Comparison of ENCODE assay signal across 23 cellular contexts in genomic region chr4:122552898-122553297, GRCh38.
DNase-seq lines count a peak whose midpoint lies in the region; ATAC-seq and TF ChIP-seq lines count a peak whose summit lies in the region.
"Had no signal": no experiment of that assay in that cellular context is flagged by ENCODE, and none has a peak within 500 bp of the region (broad histone marks: within the 10 kb centered on the region; RNA-seq: fewer than 3 reads in every experiment).

No MANE protein-coding gene starts in this region.

- DNase-seq in activated CD4-positive, alpha-beta memory T cell treated with anti-CD3 and anti-CD28 coated beads for 36 hours: peak; percentile 46
- DNase-seq in activated CD4-positive, alpha-beta memory T cell treated with anti-CD3 and anti-CD28 coated beads, Interleukin-2, amount 10 ng/mL, durations not matched to agents 7 days and 5 days: no peak
- DNase-seq in MCF 10A (ENCODE audit: unreplicated experiment): peak; percentile 15
- no peak for DNase-seq in breast epithelium (ENCODE audit: low spot score in 2 of 2)
- DNase-seq in foreskin keratinocyte: peak in 1 of 2 donors; percentile 26
- no peak for DNase-seq in D341Med (ENCODE audit: low spot score)
- no peak for DNase-seq in NK-92 (lab: John Stamatoyannopoulos, UW; ENCODE audit: unreplicated experiment)
- DNase-seq: CD8-positive, alpha-beta memory T cell; DMS53; GDM1; KG1; NCI-H1105; NCI-H146; NCI-H2029; NCI-H226; NCI-H510A treated with DMSO at 0.1 percent for 48 hours; NCI-H748 treated with DMSO at 0.1 percent for 48 hours; NK-92 treated with Interleukin-12 subunit alpha and Interleukin-12 subunit beta, amount 100 ng/mL, for 24 hours had no signal

- ATAC-seq in activated T-helper 17 cell treated with anti-CD3 and anti-CD28 coated beads, Interleukin-2, amount 50 U/mL, for 72 hours (replicated peaks): peak; percentile 72
- ATAC-seq in foreskin keratinocyte: peak; percentile 27
- ATAC-seq: GM23338 had no signal

- TF ChIP-seq POLR2A in breast epithelium (IDR thresholded peaks at IDR 0.05): no peak

- H3K27ac ChIP-seq in breast epithelium (no peak overlapping the region), foreskin keratinocyte (no peak overlapping the region)
- H3K27ac ChIP-seq: C4-2B, HL-60 had no signal

- H3K4me3 ChIP-seq in breast epithelium: no peak overlapping the region
- H3K4me3 ChIP-seq: GM23338, HAP-1 had no signal

- H3K27ac Mint-ChIP-seq in activated CD4-positive, alpha-beta memory T cell treated with anti-CD3 and anti-CD28 coated beads for 36 hours: peak overlapping the region; percentile 79
- H3K27ac Mint-ChIP-seq in activated CD4-positive, alpha-beta memory T cell treated with anti-CD3 and anti-CD28 coated beads, Interleukin-2, amount 10 ng/mL, durations not matched to agents 7 days and 5 days: no peak overlapping the region
- no peak overlapping the region for H3K27ac Mint-ChIP-seq in MCF 10A (ENCODE audit: low read depth, unreplicated experiment)
- peak overlapping the region; percentile 78 for H3K27ac Mint-ChIP-seq in activated T-helper 17 cell treated with anti-CD3 and anti-CD28 coated beads, Interleukin-2, amount 50 U/mL, for 72 hours
- H3K27ac Mint-ChIP-seq: CD8-positive, alpha-beta memory T cell; GM23338 had no signal

- H3K4me3 Mint-ChIP-seq in activated CD4-positive, alpha-beta memory T cell treated with anti-CD3 and anti-CD28 coated beads for 36 hours: no peak overlapping the region
- no peak overlapping the region for H3K4me3 Mint-ChIP-seq in activated CD4-positive, alpha-beta memory T cell treated with anti-CD3 and anti-CD28 coated beads, Interleukin-2, amount 10 ng/mL, durations not matched to agents 7 days and 5 days
- no peak overlapping the region for H3K4me3 Mint-ChIP-seq in MCF 10A (ENCODE audit: unreplicated experiment)
- peak overlapping the region; percentile 24 for H3K4me3 Mint-ChIP-seq in activated T-helper 17 cell treated with anti-CD3 and anti-CD28 coated beads, Interleukin-2, amount 50 U/mL, for 72 hours
- H3K4me3 Mint-ChIP-seq: CD8-positive, alpha-beta memory T cell; GM23338 had no signal

- POLR2A ChIA-PET in activated CD4-positive, alpha-beta memory T cell treated with anti-CD3 and anti-CD28 coated beads for 36 hours (lab: Charles Lee): interaction anchor here (1.0 to 3.8 kb wide), 4 partner anchors 10 to 25 kb away, joined by 3 to 18 read pairs (median 5); no protein-coding TSS in a partner anchor
- POLR2A ChIA-PET in activated CD4-positive, alpha-beta memory T cell treated with anti-CD3 and anti-CD28 coated beads, Interleukin-2, amount 10 ng/mL, durations not matched to agents 7 days and 5 days (lab: Charles Lee): interaction anchor here (1.2 kb wide), 1 partner anchor 11 kb away, joined by 3 read pairs; no protein-coding TSS in a partner anchor
- POLR2A ChIA-PET in MCF 10A (lab: Yijun Ruan, JAX): no interaction called here

- H3K9me3 Mint-ChIP-seq in activated CD4-positive, alpha-beta memory T cell treated with anti-CD3 and anti-CD28 coated beads for 36 hours: no peaks in the 10 kb centered on the region
- peaks cover 4% of the 10 kb centered on the region for H3K9me3 Mint-ChIP-seq in activated CD4-positive, alpha-beta memory T cell treated with anti-CD3 and anti-CD28 coated beads, Interleukin-2, amount 10 ng/mL, durations not matched to agents 7 days and 5 days
- no peaks in the 10 kb centered on the region for H3K9me3 Mint-ChIP-seq in MCF 10A (ENCODE audit: unreplicated experiment)
- H3K9me3 Mint-ChIP-seq in activated T-helper 17 cell treated with anti-CD3 and anti-CD28 coated beads, Interleukin-2, amount 50 U/mL, for 72 hours: no peaks in the 10 kb centered on the region
- H3K9me3 Mint-ChIP-seq: CD8-positive, alpha-beta memory T cell had no signal

- intact Hi-C loops in activated CD4-positive, alpha-beta memory T cell treated with anti-CD3 and anti-CD28 coated beads for 36 hours (cut with micrococcal nuclease): loop anchor here (1.0 kb wide), 4 partner anchors 11 to 45 kb away; no protein-coding TSS in a partner anchor
- intact Hi-C loops in MCF 10A (cut with micrococcal nuclease) (no loop called here), breast epithelium (cut with DNase I; ENCODE audit: low total_unique reads) (no loop called here)

- CTCF ChIA-PET in activated CD4-positive, alpha-beta memory T cell treated with anti-CD3 and anti-CD28 coated beads for 36 hours (lab: Charles Lee): interaction anchor here (1.5 to 2.6 kb wide), 3 partner anchors 11 to 25 kb away, joined by 3 to 14 read pairs (median 7); no protein-coding TSS in a partner anchor
- CTCF ChIA-PET in activated CD4-positive, alpha-beta memory T cell treated with anti-CD3 and anti-CD28 coated beads, Interleukin-2, amount 10 ng/mL, durations not matched to agents 7 days and 5 days (lab: Charles Lee): interaction anchor here (1.9 kb wide), 1 partner anchor 26 kb away, joined by 5 read pairs; no protein-coding TSS in a partner anchor
- CTCF ChIA-PET in MCF 10A (lab: Yijun Ruan, JAX): no interaction called here

- H3K27me3 ChIP-seq in breast epithelium (no peaks in the 10 kb centered on the region), foreskin keratinocyte (peaks cover 10% of the 10 kb centered on the region)

- H3K36me3 Mint-ChIP-seq in activated CD4-positive, alpha-beta memory T cell treated with anti-CD3 and anti-CD28 coated beads for 36 hours: peaks cover 5% of the 10 kb centered on the region
- peaks cover 5% of the 10 kb centered on the region for H3K36me3 Mint-ChIP-seq in activated CD4-positive, alpha-beta memory T cell treated with anti-CD3 and anti-CD28 coated beads, Interleukin-2, amount 10 ng/mL, durations not matched to agents 7 days and 5 days (ENCODE audit: low read depth)
- H3K36me3 Mint-ChIP-seq in MCF 10A (ENCODE audit: insufficient read depth, unreplicated experiment): no peaks in the 10 kb centered on the region
- no peaks in the 10 kb centered on the region for H3K36me3 Mint-ChIP-seq in activated T-helper 17 cell treated with anti-CD3 and anti-CD28 coated beads, Interleukin-2, amount 50 U/mL, for 72 hours (ENCODE audit: low read depth)
- H3K36me3 Mint-ChIP-seq: CD8-positive, alpha-beta memory T cell had no signal

- H3K9me3 ChIP-seq in breast epithelium: no peaks in the 10 kb centered on the region
- H3K9me3 ChIP-seq: HAP-1 had no signal

- H3K27me3 Mint-ChIP-seq in activated CD4-positive, alpha-beta memory T cell treated with anti-CD3 and anti-CD28 coated beads for 36 hours: no peaks in the 10 kb centered on the region
- H3K27me3 Mint-ChIP-seq in activated CD4-positive, alpha-beta memory T cell treated with anti-CD3 and anti-CD28 coated beads, Interleukin-2, amount 10 ng/mL, durations not matched to agents 7 days and 5 days: no peaks in the 10 kb centered on the region
- H3K27me3 Mint-ChIP-seq in MCF 10A (ENCODE audit: insufficient read depth, unreplicated experiment): no peaks in the 10 kb centered on the region
- H3K27me3 Mint-ChIP-seq in activated T-helper 17 cell treated with anti-CD3 and anti-CD28 coated beads, Interleukin-2, amount 50 U/mL, for 72 hours: no peaks in the 10 kb centered on the region

- BruUV-seq in MCF 10A (replicated peaks; lab: Mats Ljungman, UMichigan): no TSS peak

- H3K36me3 ChIP-seq in breast epithelium: no peaks in the 10 kb centered on the region
- H3K36me3 ChIP-seq: HAP-1 had no signal

- no peaks in the 10 kb centered on the region for H3K4me1 ChIP-seq in breast epithelium
- H3K4me1 ChIP-seq in foreskin keratinocyte: no peaks in the 10 kb centered on the region
- H3K4me1 ChIP-seq: HAP-1 had no signal

- peaks cover 74% of the 10 kb centered on the region for H3K4me1 Mint-ChIP-seq in activated CD4-positive, alpha-beta memory T cell treated with anti-CD3 and anti-CD28 coated beads for 36 hours (ENCODE audit: low read depth)
- peaks cover 16% of the 10 kb centered on the region for H3K4me1 Mint-ChIP-seq in activated CD4-positive, alpha-beta memory T cell treated with anti-CD3 and anti-CD28 coated beads, Interleukin-2, amount 10 ng/mL, durations not matched to agents 7 days and 5 days
- no peaks in the 10 kb centered on the region for H3K4me1 Mint-ChIP-seq in MCF 10A (ENCODE audit: insufficient read depth, unreplicated experiment)
- peaks cover 21% of the 10 kb centered on the region for H3K4me1 Mint-ChIP-seq in activated T-helper 17 cell treated with anti-CD3 and anti-CD28 coated beads, Interleukin-2, amount 50 U/mL, for 72 hours
- H3K4me1 Mint-ChIP-seq: CD8-positive, alpha-beta memory T cell had no signal

- TF ChIP-seq CTCF in MCF 10A (IDR thresholded peaks at IDR 0.05; ENCODE audit: unreplicated experiment): no peak
- no peak for TF ChIP-seq CTCF in breast epithelium (IDR thresholded peaks at IDR 0.05)
- TF ChIP-seq CTCF in foreskin keratinocyte (conservative IDR thresholded peaks at IDR 0.05): no peak

Comparison
In these comparisons a context has a peak if more than half of its experiments do, and no peak if none do; other contexts are left out.
1. DNase-seq: peak in activated CD4-positive, alpha-beta memory T cell treated with anti-CD3 and anti-CD28 coated beads for 36 hours (single experiment) and MCF 10A (single experiment); none in activated CD4-positive, alpha-beta memory T cell treated with anti-CD3 and anti-CD28 coated beads, Interleukin-2, amount 10 ng/mL, durations not matched to agents 7 days and 5 days (single experiment), breast epithelium (0 of 2), D341Med (single experiment) and NK-92 (single experiment).
2. H3K27ac Mint-ChIP-seq: peak in activated CD4-positive, alpha-beta memory T cell treated with anti-CD3 and anti-CD28 coated beads for 36 hours (single experiment) and activated T-helper 17 cell treated with anti-CD3 and anti-CD28 coated beads, Interleukin-2, amount 50 U/mL, for 72 hours (single experiment); none in activated CD4-positive, alpha-beta memory T cell treated with anti-CD3 and anti-CD28 coated beads, Interleukin-2, amount 10 ng/mL, durations not matched to agents 7 days and 5 days (single experiment) and MCF 10A (single experiment).